Comparison of ENCODE assay signal across 2 cellular contexts in genomic region chr20:33490023-33490933, GRCh38.
TF ChIP-seq lines count a peak whose summit lies in the region.

TSS of gene CBFA2T2 (plus strand) at chr20:33490096. CDS start at chr20:33490268, 172 bp downstream.

TF ChIP-seq in HCT116, 20 proteins besides CTCF, POLR2A, EP300 and RAD21:
- TF ChIP-seq ZFX (IDR thresholded peaks at IDR 0.05) (peak; percentile 89), JUND (IDR thresholded peaks at IDR 0.05) (no peak)

TF ChIP-seq in K562, 482 proteins besides CTCF, POLR2A, EP300 and RAD21 (continues in another document):
- TF ChIP-seq EGR1 (conservative IDR thresholded peaks at IDR 0.05) (no peak; the same call in 1 of the 2 replicates), ZNF668 (CRISPR knock-in tag; IDR thresholded peaks at IDR 0.05) (no peak), ZNF695 (CRISPR knock-in tag; IDR thresholded peaks at IDR 0.05) (no peak), FIP1L1 (IDR thresholded peaks at IDR 0.05; ENCODE audit: low read depth, low read length, poor library complexity, severe bottlenecking) (peak; percentile 17), XRCC4 (IDR thresholded peaks at IDR 0.05; ENCODE audit: extremely low read depth, insufficient read depth, insufficient read length) (no peak), PRMT5 (CRISPR knock-in tag; IDR thresholded peaks at IDR 0.05) (0 out of 2 replicates have a peak, but pooled peaks have one; percentile 60), ZNF780A (CRISPR knock-in tag; IDR thresholded peaks at IDR 0.05) (no peak), ZNF316 (IDR thresholded peaks at IDR 0.05) (no peak), ZNF764 (CRISPR knock-in tag; IDR thresholded peaks at IDR 0.05; ENCODE audit: low read depth) (no peak), ZNF583 (CRISPR knock-in tag; IDR thresholded peaks at IDR 0.05) (no peak), TEAD2 (tag; IDR thresholded peaks at IDR 0.05) (no peak), SREBF2 (CRISPR knock-in tag; IDR thresholded peaks at IDR 0.05) (no peak), POU5F1 (IDR thresholded peaks at IDR 0.05; ENCODE audit: borderline replicate concordance, low read depth, low read length, partially characterized antibody) (no peak), GTF2F1 (IDR thresholded peaks at IDR 0.05; ENCODE audit: low read depth, low read length) (no peak; the same call in 1 of the 2 replicates), SAFB (IDR thresholded peaks at IDR 0.05; ENCODE audit: borderline replicate concordance, low read depth, low read length) (no peak), ZBTB26 (CRISPR knock-in tag; IDR thresholded peaks at IDR 0.05) (no peak), ADNP (tag; IDR thresholded peaks at IDR 0.05) (peak; percentile 91), TRIM24 (IDR thresholded peaks at IDR 0.05) (no peak), CLOCK (CRISPR knock-in tag; IDR thresholded peaks at IDR 0.05; ENCODE audit: borderline replicate concordance) (no peak), MBD1 (CRISPR knock-in tag; IDR thresholded peaks at IDR 0.05) (no peak), CCAR2 (IDR thresholded peaks at IDR 0.05; ENCODE audit: low read depth, low read length) (no peak), RNF2 (IDR thresholded peaks at IDR 0.05) (no peak), TAF1 (IDR thresholded peaks at IDR 0.05; ENCODE audit: control insufficient read depth, extremely low read depth, insufficient read depth, low read length, severe bottlenecking) (peak; percentile 9), RB1 (IDR thresholded peaks at IDR 0.05; ENCODE audit: low read depth) (peak; percentile 40), KDM5B (IDR thresholded peaks at IDR 0.05; ENCODE audit: insufficient replicate concordance, low read depth, low read length) (peak; percentile 4), MTA2 (IDR thresholded peaks at IDR 0.05; ENCODE audit: low read depth) (no peak), SMARCA5 (IDR thresholded peaks at IDR 0.05) (0 out of 2 replicates have a peak, but pooled peaks have one; percentile 68), HSF4 (CRISPR knock-in tag; IDR thresholded peaks at IDR 0.05; ENCODE audit: borderline replicate concordance) (no peak), XRCC3 (IDR thresholded peaks at IDR 0.05) (no peak), KAT7 (CRISPR knock-in tag; IDR thresholded peaks at IDR 0.05; ENCODE audit: borderline replicate concordance) (peak; percentile 55; the same call in 1 of the 2 replicates), ZKSCAN8 (CRISPR knock-in tag; IDR thresholded peaks at IDR 0.05) (no peak), FOSL1 (tag; conservative IDR thresholded peaks at IDR 0.05) (peak; percentile 41; the same call in 1 of the 2 replicates), HDAC2 (IDR thresholded peaks at IDR 0.05) (peak; percentile 77; the same call in 1 of the 2 replicates), EZH2 (IDR thresholded peaks at IDR 0.05; ENCODE audit: borderline replicate concordance, low read depth, low read length) (no peak), YBX1 (IDR thresholded peaks at IDR 0.05) (no peak), ELF2 (CRISPR knock-in tag; IDR thresholded peaks at IDR 0.05) (no peak), MLLT1 (IDR thresholded peaks at IDR 0.05) (no peak), IFI16 (CRISPR knock-in tag; IDR thresholded peaks at IDR 0.05) (no peak), BCOR (IDR thresholded peaks at IDR 0.05) (peak; percentile 97), MITF (IDR thresholded peaks at IDR 0.05) (no peak), ZNF518B (CRISPR knock-in tag; IDR thresholded peaks at IDR 0.05) (no peak), KLF13 (tag; IDR thresholded peaks at IDR 0.05; ENCODE audit: borderline replicate concordance, low read depth) (0 out of 2 replicates have a peak, but pooled peaks have one; percentile 43), RBFOX2 (IDR thresholded peaks at IDR 0.05; ENCODE audit: low read depth, low read length) (peak; percentile 69), FOXP4 (CRISPR knock-in tag; IDR thresholded peaks at IDR 0.05; ENCODE audit: borderline replicate concordance) (no peak), FOXK2 (conservative IDR thresholded peaks at IDR 0.05 in 1 of 2, IDR thresholded peaks at IDR 0.05 in 1 of 2; ENCODE audit: low read depth in 2 of 2) (no peak), VEZF1 (CRISPR knock-in tag; IDR thresholded peaks at IDR 0.05) (peak; percentile 65), ZMIZ1 (IDR thresholded peaks at IDR 0.05; ENCODE audit: low read depth in 2 of 2, low read length in 2 of 2) (no peak)
